ENCODE assay signal across 21 cellular contexts in genomic region chr1:30322859-30323257, GRCh38.
DNase-seq lines count a peak whose midpoint lies in the region; ATAC-seq and TF ChIP-seq lines count a peak whose summit lies in the region.
"Had no signal": no experiment of that assay in that cellular context is flagged by ENCODE, and none has a peak within 500 bp of the region (broad histone marks: within the 10 kb centered on the region; RNA-seq: fewer than 3 reads in every experiment).

No MANE protein-coding gene starts in this region.

- TF ChIP-seq CTCF in A673 (conservative IDR thresholded peaks at IDR 0.05; ENCODE audit: low read depth, low read length) (peak; percentile 40; the same call in 1 of the 2 replicates), DOHH2 (IDR thresholded peaks at IDR 0.05; ENCODE audit: low read depth, low read length, poor library complexity, severe bottlenecking) (peak; percentile 46), WERI-Rb-1 (IDR thresholded peaks at IDR 0.05; ENCODE audit: low read depth, low read length) (peak; percentile 37), kidney epithelial cell (IDR thresholded peaks at IDR 0.05; ENCODE audit: insufficient read depth, low read length, poor library complexity, severe bottlenecking) (peak; percentile 18)

- H3K9me3 ChIP-seq in A673 (ENCODE audit: low read depth, low read length, poor library complexity, severe bottlenecking), result no peaks in the 10 kb centered on the region
- no peaks in the 10 kb centered on the region for H3K9me3 ChIP-seq in DOHH2 (ENCODE audit: control insufficient read depth, insufficient read depth, low read length)
- no peaks in the 10 kb centered on the region for H3K9me3 ChIP-seq in WERI-Rb-1 (ENCODE audit: severe bottlenecking)
- H3K9me3 ChIP-seq: gastrocnemius medialis had no signal

- no TSS peak for BruUV-seq in A673 (replicated peaks; lab: Mats Ljungman, UMichigan)

- no peaks in the 10 kb centered on the region for H4K20me1 ChIP-seq in DOHH2 (ENCODE audit: control insufficient read depth, insufficient read depth, low read depth, low read length)

- ATAC-seq in HG03196 (IDR thresholded peaks at IDR 0.05; ENCODE audit: unreplicated experiment), result no peak
- no peak for ATAC-seq in GM21529 (IDR thresholded peaks at IDR 0.05; ENCODE audit: unreplicated experiment)
- no peak for ATAC-seq in HG03442 (IDR thresholded peaks at IDR 0.05; ENCODE audit: unreplicated experiment)
- ATAC-seq: gastrocnemius medialis had no signal

- H3K4me1 ChIP-seq in A673 (ENCODE audit: insufficient read depth, low read length, poor library complexity, severe bottlenecking) (peaks cover 10% of the 10 kb centered on the region), DOHH2 (ENCODE audit: control insufficient read depth, low read length) (no peaks in the 10 kb centered on the region)
- H3K4me1 ChIP-seq: gastrocnemius medialis had no signal

- H3K4me2 ChIP-seq in DOHH2 (ENCODE audit: low read length), result no peak overlapping the region

- no peaks in the 10 kb centered on the region for H3F3A ChIP-seq in DOHH2 (ENCODE audit: control insufficient read depth, insufficient read depth)

- H3K4me3 ChIP-seq in A673 (ENCODE audit: low read depth, low read length, poor library complexity, severe bottlenecking) (no peak overlapping the region), DOHH2 (ENCODE audit: low read length) (no peak overlapping the region), WERI-Rb-1 (ENCODE audit: low read depth, low read length) (no peak overlapping the region), kidney epithelial cell (ENCODE audit: low read depth, low read length) (no peak overlapping the region)
- H3K4me3 ChIP-seq: cardiac muscle cell, dorsolateral prefrontal cortex, gastrocnemius medialis had no signal

- no peak for DNase-seq in A673 (ENCODE audit: low spot score)
- DNase-seq in WERI-Rb-1, result no peak
- DNase-seq in kidney epithelial cell (ENCODE audit: low read depth), result no peak
- DNase-seq in HK-2 (ENCODE audit: unreplicated experiment), result no peak
- DNase-seq: activated CD4-positive, alpha-beta T cell treated with anti-CD3 and anti-CD28 coated beads for 48 hours; activated T-cell treated with anti-CD3 and anti-CD28 coated beads for 4 hours; amniotic stem cell; dorsolateral prefrontal cortex; erythroblast; gastrocnemius medialis; HCEC 1CT; midbrain; MV-4-11; NCI-H2081; NCI-H446; stimulated activated CD4-positive, alpha-beta T cell treated with anti-CD3 and anti-CD28 coated beads, Interleukin-12 subunit alpha, Interleukin-12 subunit beta, amount 100 ng/mL, for 4 hours had no signal

- CTCF ChIA-PET in A673 (lab: Charles Lee), result no interaction called here

- H3K27me3 ChIP-seq in A673 (replicated peaks; ENCODE audit: insufficient read depth, low read depth, low read length, poor library complexity) (no peaks in the 10 kb centered on the region), DOHH2 (ENCODE audit: control insufficient read depth, low read length) (no peaks in the 10 kb centered on the region), WERI-Rb-1 (ENCODE audit: insufficient read depth, low read depth, severe bottlenecking) (no peaks in the 10 kb centered on the region), kidney epithelial cell (ENCODE audit: control insufficient read depth, insufficient read depth, low read length) (peaks cover 18% of the 10 kb centered on the region)
- H3K27me3 ChIP-seq: cardiac muscle cell, gastrocnemius medialis had no signal

- no peak overlapping the region for H3K27ac ChIP-seq in A673 (ENCODE audit: low read depth, low read length, poor library complexity, severe bottlenecking)
- H3K27ac ChIP-seq in DOHH2 (ENCODE audit: low read depth, low read length), result no peak overlapping the region
- H3K27ac ChIP-seq in WERI-Rb-1, result no peak overlapping the region
- H3K27ac ChIP-seq: cardiac muscle cell, dorsolateral prefrontal cortex, gastrocnemius medialis had no signal

- H3K36me3 ChIP-seq in A673 (ENCODE audit: insufficient read depth, low read length, poor library complexity, severe bottlenecking), result no peaks in the 10 kb centered on the region
- no peaks in the 10 kb centered on the region for H3K36me3 ChIP-seq in DOHH2 (ENCODE audit: control insufficient read depth, low read length)
- no peaks in the 10 kb centered on the region for H3K36me3 ChIP-seq in WERI-Rb-1
- H3K36me3 ChIP-seq in kidney epithelial cell (ENCODE audit: control insufficient read depth, insufficient read depth, low read length), result no peaks in the 10 kb centered on the region
- H3K36me3 ChIP-seq: cardiac muscle cell, gastrocnemius medialis had no signal

- POLR2A ChIA-PET in A673 (lab: Charles Lee; ENCODE audit: low non-redundant PET), result no interaction called here

- intact Hi-C loops in A673 (cut with micrococcal nuclease; ENCODE audit: unreplicated experiment), result no loop called here

- no peaks in the 10 kb centered on the region for H3K9me2 ChIP-seq in DOHH2 (replicated peaks; ENCODE audit: control insufficient read depth, low read length)

- no peaks in the 10 kb centered on the region for H3K79me2 ChIP-seq in DOHH2 (ENCODE audit: control insufficient read depth, low read length)
